Comparison of ENCODE assay signal across 21 cellular contexts in the genomic region with DNA sequence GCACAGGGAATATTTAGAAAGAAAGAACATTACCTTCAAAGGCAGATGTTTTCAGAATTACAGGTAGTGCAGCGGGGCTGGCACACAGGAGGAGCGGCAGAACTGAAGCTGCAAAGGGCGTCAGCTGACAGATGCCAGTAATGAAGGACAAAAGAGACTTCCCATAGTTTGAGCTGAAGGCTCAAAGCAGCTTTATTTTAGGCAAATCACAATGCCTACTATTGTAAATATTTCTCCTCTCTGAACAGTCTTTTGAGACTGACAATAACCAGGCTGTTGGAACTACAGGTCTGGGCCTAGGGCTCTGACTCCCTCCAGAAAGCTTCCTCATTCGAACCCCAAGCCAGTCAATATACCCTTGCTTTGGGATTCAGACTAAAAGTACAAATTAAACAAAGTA.
"Had no signal": no experiment of that assay in that cellular context is flagged by ENCODE, and none has a peak within 500 bp of the region (broad histone marks: within the 10 kb centered on the region; RNA-seq: fewer than 3 reads in every experiment).

No MANE protein-coding gene starts in this region.

- DNase-seq: IMR-90, Karpas-422, KG1, MG63, NCI-H1092, NCI-H1436, NCI-H187, NCI-H2029, NCI-H2081 treated with DMSO at 0.1 percent for 48 hours, NCI-H2171, NCI-H226, NCI-H446, NCI-H510A, NCI-H524 treated with DMSO at 0.1 percent for 48 hours, NCI-H774, Right ventricle myocardium superior, SIG-M5, SK-N-SH had no signal

- H3K9me3 ChIP-seq: MG63, SJSA1, SK-N-SH had no signal

- H3K36me3 ChIP-seq: MG63, SJSA1 had no signal

- FAIRE-seq: HepG2, RCC 7860 had no signal

- H3K4me2 ChIP-seq: SK-N-SH had no signal

- H3K4me1 ChIP-seq: SJSA1 had no signal

- H3K27me3 ChIP-seq: MG63, SJSA1 had no signal

- H3K9ac ChIP-seq: SK-N-SH had no signal

- H3K4me3 ChIP-seq: MG63, SJSA1 had no signal

- H3K27ac ChIP-seq: SJSA1 had no signal
